25 cellular contexts compared by ENCODE assay signal in genomic region chr10:96772239-96772638, GRCh38.
"Had no signal": no experiment of that assay in that cellular context is flagged by ENCODE, and none has a peak within 500 bp of the region (broad histone marks: within the 10 kb centered on the region; RNA-seq: fewer than 3 reads in every experiment).

No MANE protein-coding gene starts in this region.

- H3K4me3 ChIP-seq: dorsolateral prefrontal cortex, gastrocnemius medialis, lower lobe of right lung, ovary, psoas muscle, sigmoid colon, suprapubic skin, thyroid gland, vagina had no signal

- H3K9me3 Mint-ChIP-seq: natural killer cell; stimulated activated naive CD8-positive, alpha-beta T cell treated with anti-CD3 and anti-CD28 coated beads, Interleukin-15, Interleukin-2, amounts not matched to agents 100 ng/mL and 50 ng/mL, for 24 hours had no signal

- H3K27ac Mint-ChIP-seq: memory B cell; natural killer cell; stimulated activated memory B cell treated with anti-CD40 and anti-IgM and Interleukin-4, amounts not matched to agents 10 μg/mL and 1 μg/mL and 100 μg/mL, for 72 hours; stimulated activated naive CD8-positive, alpha-beta T cell treated with anti-CD3 and anti-CD28 coated beads, Interleukin-15, Interleukin-2, amounts not matched to agents 100 ng/mL and 50 ng/mL, for 24 hours had no signal

- H3K4me3 Mint-ChIP-seq: memory B cell; natural killer cell; stimulated activated memory B cell treated with anti-CD40 and anti-IgM and Interleukin-4, amounts not matched to agents 10 μg/mL and 1 μg/mL and 100 μg/mL, for 72 hours; stimulated activated naive CD8-positive, alpha-beta T cell treated with anti-CD3 and anti-CD28 coated beads, Interleukin-15, Interleukin-2, amounts not matched to agents 100 ng/mL and 50 ng/mL, for 24 hours had no signal

- H3K27me3 Mint-ChIP-seq: memory B cell; stimulated activated memory B cell treated with anti-CD40 and anti-IgM and Interleukin-4, amounts not matched to agents 10 μg/mL and 1 μg/mL and 100 μg/mL, for 72 hours had no signal

- H3K9me3 ChIP-seq: gastrocnemius medialis, lower lobe of right lung, ovary, thyroid gland, vagina had no signal

- H3K36me3 Mint-ChIP-seq: natural killer cell; stimulated activated memory B cell treated with anti-CD40 and anti-IgM and Interleukin-4, amounts not matched to agents 10 μg/mL and 1 μg/mL and 100 μg/mL, for 72 hours had no signal

- ATAC-seq: esophagus mucosa; gastrocnemius medialis; left ventricle myocardium superior; lower lobe of right lung; natural killer cell; psoas muscle; right cardiac atrium; stimulated activated memory B cell treated with anti-CD40 and anti-IgM and Interleukin-4, amounts not matched to agents 10 μg/mL and 1 μg/mL and 100 μg/mL, for 72 hours had no signal

- H3K27ac ChIP-seq: dorsolateral prefrontal cortex, epithelial cell of prostate, gastrocnemius medialis, lower lobe of right lung, ovary, psoas muscle, sigmoid colon, suprapubic skin, thyroid gland, vagina had no signal

- H3K36me3 ChIP-seq: gastrocnemius medialis, lower lobe of right lung, ovary, sigmoid colon, suprapubic skin, thyroid gland, vagina had no signal

- DNase-seq: dorsolateral prefrontal cortex; effector CD4-positive, alpha-beta T cell; foreskin fibroblast; gastrocnemius medialis; head of caudate nucleus; left ventricle myocardium superior; lower lobe of right lung; natural killer cell; occipital lobe; ovary; posterior cingulate gyrus; psoas muscle; right cardiac atrium; sigmoid colon; stimulated activated CD4-positive, alpha-beta T cell treated with anti-CD3 and anti-CD28 coated beads, Interleukin-2, amount 100 ng/mL, for 24 hours; stimulated activated CD4-positive, alpha-beta T cell treated with anti-CD3 and anti-CD28 coated beads, Interleukin-4, amount 100 ng/mL, for 4 hours; thyroid gland; trophoblast cell had no signal

- H3K4me1 Mint-ChIP-seq: natural killer cell; stimulated activated memory B cell treated with anti-CD40 and anti-IgM and Interleukin-4, amounts not matched to agents 10 μg/mL and 1 μg/mL and 100 μg/mL, for 72 hours had no signal

- H3K4me1 ChIP-seq: gastrocnemius medialis, lower lobe of right lung, psoas muscle, sigmoid colon, suprapubic skin, thyroid gland, vagina had no signal
